Comparison of ENCODE assay signal across 1 cellular context in the genomic region with DNA sequence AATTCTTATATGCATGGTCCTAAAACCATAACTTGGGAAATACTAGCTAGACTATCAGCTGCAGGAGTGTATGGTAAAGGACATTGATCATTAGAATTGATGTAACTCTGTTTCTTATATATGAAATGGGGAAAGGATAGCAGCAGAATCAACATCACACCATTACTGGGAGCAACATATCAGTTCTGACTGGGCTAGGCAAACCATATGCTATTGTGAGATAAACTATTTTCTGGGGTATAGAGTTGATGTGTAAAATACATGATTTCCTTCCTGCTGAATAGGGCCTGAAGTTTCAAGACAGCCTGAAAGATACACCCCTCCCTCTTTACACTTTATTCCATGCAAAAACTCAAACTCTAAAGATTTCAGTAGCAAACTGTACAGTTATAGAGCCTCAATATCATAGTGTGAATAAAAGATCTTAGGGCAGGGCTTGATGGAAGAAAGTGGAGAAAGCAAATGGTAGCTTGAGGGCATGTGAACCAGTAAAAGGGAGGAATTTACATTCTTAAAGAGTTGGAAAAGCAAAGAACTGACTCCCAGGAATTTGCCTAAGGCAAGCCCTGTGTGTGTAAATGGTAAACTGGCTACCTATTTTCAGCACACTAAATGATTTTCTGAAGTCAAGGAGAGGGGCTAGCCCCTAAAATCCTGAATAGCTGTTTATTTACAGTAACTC.
TF ChIP-seq lines count a peak whose summit lies in the region.

No MANE protein-coding gene starts in this region.

TF ChIP-seq in GM23338, 12 proteins besides CTCF, POLR2A, EP300 and RAD21 (continued from another document):
- TF ChIP-seq ZNF462 (CRISPR knock-in tag; IDR thresholded peaks at IDR 0.05) (no peak), ZNF114 (CRISPR knock-in tag; IDR thresholded peaks at IDR 0.05) (no peak), CREB1 (CRISPR knock-in tag; IDR thresholded peaks at IDR 0.05; ENCODE audit: low read depth) (no peak), STAT1 (IDR thresholded peaks at IDR 0.05; ENCODE audit: unreplicated experiment) (no peak), EZH2phosphoT487 (IDR thresholded peaks at IDR 0.05; ENCODE audit: unreplicated experiment) (no peak)
- TF ChIP-seq, protein P1, sequence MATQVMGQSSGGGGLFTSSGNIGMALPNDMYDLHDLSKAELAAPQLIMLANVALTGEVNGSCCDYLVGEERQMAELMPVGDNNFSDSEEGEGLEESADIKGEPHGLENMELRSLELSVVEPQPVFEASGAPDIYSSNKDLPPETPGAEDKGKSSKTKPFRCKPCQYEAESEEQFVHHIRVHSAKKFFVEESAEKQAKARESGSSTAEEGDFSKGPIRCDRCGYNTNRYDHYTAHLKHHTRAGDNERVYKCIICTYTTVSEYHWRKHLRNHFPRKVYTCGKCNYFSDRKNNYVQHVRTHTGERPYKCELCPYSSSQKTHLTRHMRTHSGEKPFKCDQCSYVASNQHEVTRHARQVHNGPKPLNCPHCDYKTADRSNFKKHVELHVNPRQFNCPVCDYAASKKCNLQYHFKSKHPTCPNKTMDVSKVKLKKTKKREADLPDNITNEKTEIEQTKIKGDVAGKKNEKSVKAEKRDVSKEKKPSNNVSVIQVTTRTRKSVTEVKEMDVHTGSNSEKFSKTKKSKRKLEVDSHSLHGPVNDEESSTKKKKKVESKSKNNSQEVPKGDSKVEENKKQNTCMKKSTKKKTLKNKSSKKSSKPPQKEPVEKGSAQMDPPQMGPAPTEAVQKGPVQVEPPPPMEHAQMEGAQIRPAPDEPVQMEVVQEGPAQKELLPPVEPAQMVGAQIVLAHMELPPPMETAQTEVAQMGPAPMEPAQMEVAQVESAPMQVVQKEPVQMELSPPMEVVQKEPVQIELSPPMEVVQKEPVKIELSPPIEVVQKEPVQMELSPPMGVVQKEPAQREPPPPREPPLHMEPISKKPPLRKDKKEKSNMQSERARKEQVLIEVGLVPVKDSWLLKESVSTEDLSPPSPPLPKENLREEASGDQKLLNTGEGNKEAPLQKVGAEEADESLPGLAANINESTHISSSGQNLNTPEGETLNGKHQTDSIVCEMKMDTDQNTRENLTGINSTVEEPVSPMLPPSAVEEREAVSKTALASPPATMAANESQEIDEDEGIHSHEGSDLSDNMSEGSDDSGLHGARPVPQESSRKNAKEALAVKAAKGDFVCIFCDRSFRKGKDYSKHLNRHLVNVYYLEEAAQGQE (IDR thresholded peaks at IDR 0.05; ENCODE audit: unreplicated experiment), result no peak
